ENCODE assay signal across 14 cellular contexts in genomic region chr6:166589334-166589731, GRCh38. TPM values are rescaled to one million over a fixed set of nuclear protein-coding genes. Genes with fewer than 3 reads are reported as not detected.
DNase-seq lines count a peak whose midpoint lies in the region; ATAC-seq and TF ChIP-seq lines count a peak whose summit lies in the region.
"Had no signal": no experiment of that assay in that cellular context is flagged by ENCODE, and none has a peak within 500 bp of the region (broad histone marks: within the 10 kb centered on the region; RNA-seq: fewer than 3 reads in every experiment).

No MANE protein-coding gene starts in this region.

- TF ChIP-seq CTCF in ovary (IDR thresholded peaks at IDR 0.05): no peak
- TF ChIP-seq CTCF in omental fat pad (IDR thresholded peaks at IDR 0.05): no peak

- DNase-seq in activated naive CD8-positive, alpha-beta T cell treated with anti-CD3 and anti-CD28 coated beads, Interleukin-2, amount 50 U/mL, for 24 hours: no peak
- no peak for DNase-seq in activated naive CD8-positive, alpha-beta T cell treated with anti-CD3 and anti-CD28 coated beads for 36 hours
- no peak for DNase-seq in caudate nucleus (lab: John Stamatoyannopoulos, UW)
- DNase-seq in stimulated activated naive B cell treated with anti-CD40 and anti-IgM and Interleukin-4, amounts not matched to agents 10 μg/mL and 1 μg/mL and 100 μg/mL, for 72 hours: no peak
- no peak for DNase-seq in epidermal melanocyte (ENCODE audit: insufficient read length, low spot score)
- no peak for DNase-seq in ovary
- no peak for DNase-seq in omental fat pad (ENCODE audit: low spot score)
- DNase-seq: DND-41; NCI-H510A treated with DMSO at 0.1 percent for 48 hours; stimulated activated CD4-positive, alpha-beta T cell treated with anti-CD3 and anti-CD28 coated beads, Interleukin-2, amount 100 ng/mL, for 24 hours had no signal

- WGBS in ovary, 3 donors: 82 to 85% (median 84%) methylated on average over 4 of the region's 4 CpGs

- no peak for TF ChIP-seq POLR2A in ovary (IDR thresholded peaks at IDR 0.05)

- no peaks in the 10 kb centered on the region for H3K9me3 Mint-ChIP-seq in activated naive CD8-positive, alpha-beta T cell treated with anti-CD3 and anti-CD28 coated beads, Interleukin-2, amount 50 U/mL, for 24 hours
- no peaks in the 10 kb centered on the region for H3K9me3 Mint-ChIP-seq in activated naive CD8-positive, alpha-beta T cell treated with anti-CD3 and anti-CD28 coated beads for 36 hours
- H3K9me3 Mint-ChIP-seq in stimulated activated naive B cell treated with anti-CD40 and anti-IgM and Interleukin-4, amounts not matched to agents 10 μg/mL and 1 μg/mL and 100 μg/mL, for 72 hours: no peaks in the 10 kb centered on the region
- H3K9me3 Mint-ChIP-seq: central memory CD8-positive, alpha-beta T cell had no signal

- H3K27me3 Mint-ChIP-seq in activated naive CD8-positive, alpha-beta T cell treated with anti-CD3 and anti-CD28 coated beads, Interleukin-2, amount 50 U/mL, for 24 hours: no peaks in the 10 kb centered on the region
- H3K27me3 Mint-ChIP-seq in activated naive CD8-positive, alpha-beta T cell treated with anti-CD3 and anti-CD28 coated beads for 36 hours: no peaks in the 10 kb centered on the region
- H3K27me3 Mint-ChIP-seq in stimulated activated naive B cell treated with anti-CD40 and anti-IgM and Interleukin-4, amounts not matched to agents 10 μg/mL and 1 μg/mL and 100 μg/mL, for 72 hours: no peaks in the 10 kb centered on the region

- intact Hi-C loops in ovary (cut with DNase I): no loop called here

- H3K4me3 Mint-ChIP-seq in activated naive CD8-positive, alpha-beta T cell treated with anti-CD3 and anti-CD28 coated beads, Interleukin-2, amount 50 U/mL, for 24 hours: no peak overlapping the region
- H3K4me3 Mint-ChIP-seq in activated naive CD8-positive, alpha-beta T cell treated with anti-CD3 and anti-CD28 coated beads for 36 hours: no peak overlapping the region
- H3K4me3 Mint-ChIP-seq in stimulated activated naive B cell treated with anti-CD40 and anti-IgM and Interleukin-4, amounts not matched to agents 10 μg/mL and 1 μg/mL and 100 μg/mL, for 72 hours: peak overlapping the region; percentile 66 to 78
- H3K4me3 Mint-ChIP-seq: central memory CD8-positive, alpha-beta T cell had no signal

- TF ChIP-seq EP300 in ovary (IDR thresholded peaks at IDR 0.05): no peak

- H3K27ac ChIP-seq in caudate nucleus (ENCODE audit: low read depth, low read length) (peak overlapping the region; percentile 2), ovary (no peak overlapping the region)

- no peaks in the 10 kb centered on the region for H3K36me3 ChIP-seq in ovary
- H3K36me3 ChIP-seq: MG63 had no signal

- no peaks in the 10 kb centered on the region for H3K4me1 ChIP-seq in ovary (ENCODE audit: insufficient read depth)

- H3K36me3 Mint-ChIP-seq in activated naive CD8-positive, alpha-beta T cell treated with anti-CD3 and anti-CD28 coated beads, Interleukin-2, amount 50 U/mL, for 24 hours (ENCODE audit: low read depth): no peaks in the 10 kb centered on the region
- H3K36me3 Mint-ChIP-seq in activated naive CD8-positive, alpha-beta T cell treated with anti-CD3 and anti-CD28 coated beads for 36 hours: no peaks in the 10 kb centered on the region
- H3K36me3 Mint-ChIP-seq in stimulated activated naive B cell treated with anti-CD40 and anti-IgM and Interleukin-4, amounts not matched to agents 10 μg/mL and 1 μg/mL and 100 μg/mL, for 72 hours: no peaks in the 10 kb centered on the region

- no peak overlapping the region for H3K4me3 ChIP-seq in ovary
- H3K4me3 ChIP-seq: MG63 had no signal

- H3K27me3 ChIP-seq in ovary: no peaks in the 10 kb centered on the region
- H3K27me3 ChIP-seq: MG63 had no signal

- peak overlapping the region; percentile 38 for H3K27ac Mint-ChIP-seq in activated naive CD8-positive, alpha-beta T cell treated with anti-CD3 and anti-CD28 coated beads, Interleukin-2, amount 50 U/mL, for 24 hours
- H3K27ac Mint-ChIP-seq in activated naive CD8-positive, alpha-beta T cell treated with anti-CD3 and anti-CD28 coated beads for 36 hours: no peak overlapping the region
- H3K27ac Mint-ChIP-seq in stimulated activated naive B cell treated with anti-CD40 and anti-IgM and Interleukin-4, amounts not matched to agents 10 μg/mL and 1 μg/mL and 100 μg/mL, for 72 hours: peak overlapping the region; percentile 95

- ATAC-seq in activated naive CD8-positive, alpha-beta T cell treated with anti-CD3 and anti-CD28 coated beads, Interleukin-2, amount 50 U/mL, for 24 hours: no peak
- peak; percentile 16 for ATAC-seq in HG02885 (IDR thresholded peaks at IDR 0.05; ENCODE audit: poor library complexity, unreplicated experiment)
- peak; percentile 70 for ATAC-seq in stimulated activated naive B cell treated with anti-CD40 and anti-IgM and Interleukin-4, amounts not matched to agents 10 μg/mL and 1 μg/mL and 100 μg/mL, for 72 hours (replicated peaks)
- ATAC-seq in omental fat pad (ENCODE audit: low FRiP score): no peak
- ATAC-seq: Right ventricle myocardium inferior had no signal

- H3K9me3 ChIP-seq in ovary: no peaks in the 10 kb centered on the region
- H3K9me3 ChIP-seq: MG63 had no signal

- peaks cover 26% of the 10 kb centered on the region for H3K4me1 Mint-ChIP-seq in activated naive CD8-positive, alpha-beta T cell treated with anti-CD3 and anti-CD28 coated beads, Interleukin-2, amount 50 U/mL, for 24 hours
- peaks cover 22% of the 10 kb centered on the region for H3K4me1 Mint-ChIP-seq in activated naive CD8-positive, alpha-beta T cell treated with anti-CD3 and anti-CD28 coated beads for 36 hours
- H3K4me1 Mint-ChIP-seq in stimulated activated naive B cell treated with anti-CD40 and anti-IgM and Interleukin-4, amounts not matched to agents 10 μg/mL and 1 μg/mL and 100 μg/mL, for 72 hours: peaks cover 33 to 52% of the 10 kb centered on the region in 2 donors
- H3K4me1 Mint-ChIP-seq: central memory CD8-positive, alpha-beta T cell had no signal

RNA-seq across cellular contexts. Expression of gene RAMACL, which starts 2.9 kb away (rescaled TPM):
- under 1 TPM; 0.21 to 0.22 TPM for total RNA-seq in activated naive CD8-positive, alpha-beta T cell treated with anti-CD3 and anti-CD28 coated beads for 36 hours
- total RNA-seq in ovary (1 to 10 TPM in 6 of 7 donors, under 1 TPM in 1; 0.91 to 6.4 (median 1.8) TPM), omental fat pad (10 to 100 TPM in 1 of 4 donors, 1 to 10 TPM in 3; 1.9 to 10.9 (median 4.6) TPM)
- polyA plus RNA-seq in ovary: under 1 TPM; 0.16 to 0.20 TPM

RNA-seq across cellular contexts. Expression of gene RPS6KA2, which starts 37.7 kb away (rescaled TPM):
- total RNA-seq in activated naive CD8-positive, alpha-beta T cell treated with anti-CD3 and anti-CD28 coated beads for 36 hours: 1 to 10 TPM; 3.8 to 4.2 TPM
- 10 to 100 TPM; 25.2 to 75.5 (median 49.9) TPM for total RNA-seq in ovary
- polyA plus RNA-seq in ovary: 10 to 100 TPM; 24.4 to 48.1 TPM
- total RNA-seq in omental fat pad: 10 to 100 TPM; 52.1 to 84.8 (median 58.7) TPM

Comparison
In these comparisons a context has a peak if more than half of its experiments do, and no peak if none do; other contexts are left out.
1. ATAC-seq: peak in HG02885 (single experiment) and stimulated activated naive B cell treated with anti-CD40 and anti-IgM and Interleukin-4, amounts not matched to agents 10 μg/mL and 1 μg/mL and 100 μg/mL, for 72 hours (2 of 2); none in activated naive CD8-positive, alpha-beta T cell treated with anti-CD3 and anti-CD28 coated beads, Interleukin-2, amount 50 U/mL, for 24 hours (single experiment) and omental fat pad (single experiment).
2. H3K4me3 Mint-ChIP-seq: peak in stimulated activated naive B cell treated with anti-CD40 and anti-IgM and Interleukin-4, amounts not matched to agents 10 μg/mL and 1 μg/mL and 100 μg/mL, for 72 hours (2 of 2); none in activated naive CD8-positive, alpha-beta T cell treated with anti-CD3 and anti-CD28 coated beads, Interleukin-2, amount 50 U/mL, for 24 hours (single experiment) and activated naive CD8-positive, alpha-beta T cell treated with anti-CD3 and anti-CD28 coated beads for 36 hours (single experiment).
3. RNA of gene RPS6KA2, which starts 37.7 kb away (total RNA-seq): 52.1 to 84.8 TPM in omental fat pad and 25.2 to 75.5 TPM in ovary; 3.8 to 4.2 TPM in activated naive CD8-positive, alpha-beta T cell treated with anti-CD3 and anti-CD28 coated beads for 36 hours; every median in the first group is over 4 times any median in the second.